26 cellular contexts compared by ENCODE assay signal in genomic region chrX:139246295-139246694, GRCh38.
"Had no signal": no experiment of that assay in that cellular context is flagged by ENCODE, and none has a peak within 500 bp of the region (broad histone marks: within the 10 kb centered on the region; RNA-seq: fewer than 3 reads in every experiment).

No MANE protein-coding gene starts in this region.

- ATAC-seq: activated CD8-positive, alpha-beta T cell treated with anti-CD3 and anti-CD28 coated beads, Interleukin-2, amount 10 ng/mL, durations not matched to agents 7 days and 5 days; heart right ventricle; left lung; naive thymus-derived CD8-positive, alpha-beta T cell had no signal

- H3K27me3 Mint-ChIP-seq: activated CD4-positive, alpha-beta T cell treated with anti-CD3 and anti-CD28 coated beads, Interleukin-2, amount 10 ng/mL, durations not matched to agents 7 days and 5 days; activated naive CD8-positive, alpha-beta T cell; type B pancreatic cell had no signal

- H3K9me3 Mint-ChIP-seq: activated CD4-positive, alpha-beta T cell treated with anti-CD3 and anti-CD28 coated beads, Interleukin-2, amount 10 ng/mL, durations not matched to agents 7 days and 5 days; T-helper 2 cell treated with Interferon-gamma antibody and Interleukin-4, amounts not matched to agents 5 μg/mL and 100 μg/mL, for 36 hours had no signal

- H3K27ac Mint-ChIP-seq: activated CD4-positive, alpha-beta T cell treated with anti-CD3 and anti-CD28 coated beads, Interleukin-2, amount 10 ng/mL, durations not matched to agents 7 days and 5 days; activated CD8-positive, alpha-beta T cell treated with anti-CD3 and anti-CD28 coated beads, Interleukin-2, amount 10 ng/mL, durations not matched to agents 7 days and 5 days; activated naive CD8-positive, alpha-beta T cell; endodermal cell; mesothelial cell of epicardium; naive thymus-derived CD8-positive, alpha-beta T cell; progenitor cell of endocrine pancreas; T-helper 2 cell treated with Interferon-gamma antibody and Interleukin-4, amounts not matched to agents 5 μg/mL and 100 μg/mL, for 36 hours; type B pancreatic cell had no signal

- FAIRE-seq: keratinocyte had no signal

- H3K27me3 ChIP-seq: cardiac muscle cell, heart right ventricle, left lung, sigmoid colon, vagina had no signal

- H3K9me3 ChIP-seq: adrenal gland, left lung, sigmoid colon, thoracic aorta, vagina had no signal

- H3K36me3 ChIP-seq: adrenal gland, cardiac muscle cell, heart right ventricle, left lung, sigmoid colon, thoracic aorta, vagina, WERI-Rb-1 had no signal

- H3K4me1 ChIP-seq: adrenal gland, heart right ventricle, left lung, sigmoid colon, vagina had no signal

- H3K36me3 Mint-ChIP-seq: activated naive CD8-positive, alpha-beta T cell; mesothelial cell of epicardium; type B pancreatic cell had no signal

- H3K4me3 Mint-ChIP-seq: activated CD4-positive, alpha-beta T cell treated with anti-CD3 and anti-CD28 coated beads, Interleukin-2, amount 10 ng/mL, durations not matched to agents 7 days and 5 days; activated CD8-positive, alpha-beta T cell treated with anti-CD3 and anti-CD28 coated beads, Interleukin-2, amount 10 ng/mL, durations not matched to agents 7 days and 5 days; activated naive CD8-positive, alpha-beta T cell; endodermal cell; mesothelial cell of epicardium; naive thymus-derived CD8-positive, alpha-beta T cell; T-helper 2 cell treated with Interferon-gamma antibody and Interleukin-4, amounts not matched to agents 5 μg/mL and 100 μg/mL, for 36 hours; type B pancreatic cell had no signal

- H3K27ac ChIP-seq: adrenal gland, cardiac muscle cell, epithelial cell of prostate, heart right ventricle, left lung, sigmoid colon, thoracic aorta, vagina, WERI-Rb-1 had no signal

- H3K4me3 ChIP-seq: adrenal gland, cardiac muscle cell, heart right ventricle, left lung, lung, sigmoid colon, thoracic aorta, vagina had no signal

- DNase-seq: activated CD4-positive, alpha-beta T cell treated with anti-CD3 and anti-CD28 coated beads, Interleukin-2, amount 10 ng/mL, durations not matched to agents 7 days and 5 days; activated CD4-positive, CD25-positive, alpha-beta regulatory T cell treated with anti-CD3 and anti-CD28 coated beads, Interleukin-2, amount 50 U/mL, for 72 hours; activated CD8-positive, alpha-beta T cell treated with anti-CD3 and anti-CD28 coated beads, Interleukin-2, amount 10 ng/mL, durations not matched to agents 7 days and 5 days; activated T-cell treated with anti-CD3 and anti-CD28 coated beads, Interleukin-2, amount 50 U/mL, for 1 hour; adrenal gland; cortex of kidney; endodermal cell; heart right ventricle; left lung; naive thymus-derived CD8-positive, alpha-beta T cell; retina; sigmoid colon; stimulated activated CD4-positive, alpha-beta T cell treated with anti-CD3 and anti-CD28 coated beads, Interleukin-4, amount 100 ng/mL, for 1 hour; stimulated activated naive CD4-positive, alpha-beta T cell; WERI-Rb-1 had no signal

- H3K4me1 Mint-ChIP-seq: activated CD4-positive, alpha-beta T cell treated with anti-CD3 and anti-CD28 coated beads, Interleukin-2, amount 10 ng/mL, durations not matched to agents 7 days and 5 days; endodermal cell; mesothelial cell of epicardium; naive thymus-derived CD8-positive, alpha-beta T cell had no signal
